In genomic region chr9:10479172-10479571, GRCh38 we compare ENCODE assay signal across 12 cellular contexts.
DNase-seq lines count a peak whose midpoint lies in the region; ATAC-seq and TF ChIP-seq lines count a peak whose summit lies in the region.
"Had no signal": no experiment of that assay in that cellular context is flagged by ENCODE, and none has a peak within 500 bp of the region (broad histone marks: within the 10 kb centered on the region; RNA-seq: fewer than 3 reads in every experiment).

No MANE protein-coding gene starts in this region.

- BruUV-seq in HCT116 (replicated peaks; lab: Mats Ljungman, UMichigan), result no TSS peak

- intact Hi-C loops in HCT116 (cut with micrococcal nuclease), result no loop called here

- peaks cover 6% of the 10 kb centered on the region; the same call in 1 of the 2 replicates for H3K9me3 ChIP-seq in AG04450 (ENCODE audit: control insufficient read depth, insufficient read depth, low read length)
- H3K9me3 ChIP-seq in HCT116 (ENCODE audit: control insufficient read depth in 1 of 2, insufficient read depth in 1 of 2, low read depth in 1 of 2, low read length in 2 of 2), result peaks cover 8 to 9% of the 10 kb centered on the region in 2 experiments; a peak in 2 of 4 replicates

- no peak overlapping the region for H3K9ac ChIP-seq in HCT116 (ENCODE audit: low read length)

- RAD21 ChIA-PET in HCT116 (lab: Charles Lee; ENCODE audit: low non-redundant PET in 1 of 2, low total read pairs in 2 of 2, uncharacterized antibody in 2 of 2, unreplicated experiment in 2 of 2), result no interaction called here

- TF ChIP-seq CTCF in AG04450 (IDR thresholded peaks at IDR 0.05; ENCODE audit: low read depth, low read length) (0 out of 2 replicates have a peak, but pooled peaks have one; percentile 12), HCT116 (IDR thresholded peaks at IDR 0.05 in 2 of 3, conservative IDR thresholded peaks at IDR 0.05 in 1 of 3; ENCODE audit: borderline replicate concordance in 1 of 3, insufficient read depth in 1 of 3, low read depth in 2 of 3, low read length in 2 of 3) (peak in 2 of 3 experiments; percentile 25 to 39; a peak in 2 of 6 replicates)

- H3K4me3 ChIP-seq in AG04450 (ENCODE audit: low read depth, low read length), result no peak overlapping the region
- H3K4me3 ChIP-seq in HCT116 (replicated peaks in 1 of 2; ENCODE audit: low read depth in 1 of 2, low read length in 2 of 2), result no peak overlapping the region

- CTCF ChIA-PET in AG04450 (lab: Charles Lee) (no interaction called here), HCT116 (lab: Charles Lee) (no interaction called here)

- H3K27me3 ChIP-seq in AG04450 (ENCODE audit: control insufficient read depth, insufficient read depth, low read length) (no peaks in the 10 kb centered on the region), HCT116 (ENCODE audit: insufficient read depth, low read length) (no peaks in the 10 kb centered on the region)

- H3K36me3 ChIP-seq in HCT116 (ENCODE audit: control insufficient read depth in 1 of 2, insufficient read depth in 2 of 2, low read length in 2 of 2), result no peaks in the 10 kb centered on the region

- POLR2A ChIA-PET in AG04450 (lab: Yijun Ruan, JAX), result no interaction called here
- POLR2A ChIA-PET in HCT116 (lab: Charles Lee), result no interaction called here

- ATAC-seq in HCT116 (no peak), SK-N-SH treated with all-trans-retinoic acid at 6 μM for 48 hours (peak; percentile 54; the same call in 1 of the 3 replicates)
- ATAC-seq: T-cell had no signal

- no peaks in the 10 kb centered on the region for H3K4me1 ChIP-seq in HCT116 (ENCODE audit: control insufficient read depth in 1 of 2, insufficient read depth in 2 of 2, low read length in 2 of 2)

- H3K27ac ChIP-seq in AG04450 (ENCODE audit: low read depth, low read length), result no peak overlapping the region
- H3K27ac ChIP-seq in HCT116 (ENCODE audit: low read depth, low read length), result no peak overlapping the region

- H3K79me2 ChIP-seq in HCT116 (ENCODE audit: insufficient read depth, low read length), result no peaks in the 10 kb centered on the region

- TF ChIP-seq POLR2A in HCT116 (IDR thresholded peaks at IDR 0.05; ENCODE audit: borderline replicate concordance, extremely low read depth, insufficient read depth, insufficient read length), result no peak

- no peak overlapping the region for H2AFZ ChIP-seq in HCT116 (ENCODE audit: low read depth, low read length, poor library complexity, severe bottlenecking)

- no peak overlapping the region for H3K4me2 ChIP-seq in HCT116 (ENCODE audit: low read length)

- no peaks in the 10 kb centered on the region for H4K20me1 ChIP-seq in HCT116 (ENCODE audit: insufficient read depth)

- H3K9me2 ChIP-seq in HCT116 (ENCODE audit: insufficient read depth), result no peaks in the 10 kb centered on the region

- DNase-seq in AG04450 (ENCODE audit: low read depth, low spot score), result no peak
- DNase-seq in HCT116 (ENCODE audit: low read depth, low spot score), result no peak
- DNase-seq in foreskin melanocyte, result peak; percentile 1
- no peak for DNase-seq in NCI-H1092 (lab: John Stamatoyannopoulos, UW)
- DNase-seq in mucosa of gallbladder (ENCODE audit: low spot score), result no peak
- no peak for DNase-seq in activated CD8-positive, alpha-beta memory T cell treated with anti-CD3 and anti-CD28 coated beads, Interleukin-2, amount 50 U/mL, for 4 hours
- DNase-seq in NCI-H2081 treated with DMSO at 0.1 percent for 48 hours (lab: John Stamatoyannopoulos, UW), result no peak
- DNase-seq: activated CD8-positive, alpha-beta memory T cell treated with anti-CD3 and anti-CD28 coated beads, Interleukin-2, amount 50 U/mL, for 48 hours; C1 segment of cervical spinal cord; NCI-H2029 treated with DMSO at 0.1 percent for 48 hours; T-cell had no signal

- no peak for TF ChIP-seq RAD21 in HCT116 (IDR thresholded peaks at IDR 0.05; ENCODE audit: low read depth)

TF ChIP-seq in HCT116, 20 proteins besides CTCF, POLR2A, EP300 and RAD21 (continues in another document):
- TF ChIP-seq CBX3 (IDR thresholded peaks at IDR 0.05; ENCODE audit: low read depth) (no peak), ZBTB33 (IDR thresholded peaks at IDR 0.05; ENCODE audit: extremely low read depth, insufficient replicate concordance, low read length) (no peak), EGR1 (IDR thresholded peaks at IDR 0.05; ENCODE audit: low read depth) (no peak), EZH2phosphoT487 (IDR thresholded peaks at IDR 0.05; ENCODE audit: borderline replicate concordance) (no peak), ZFX (IDR thresholded peaks at IDR 0.05) (no peak), SP1 (IDR thresholded peaks at IDR 0.05; ENCODE audit: low read depth) (no peak), CEBPB (IDR thresholded peaks at IDR 0.05; ENCODE audit: low read depth) (no peak)

TF ChIP-seq in SK-N-SH treated with all-trans-retinoic acid at 6 μM for 48 hours, 23 proteins besides CTCF, POLR2A, EP300 and RAD21:
- no peak for TF ChIP-seq RARB (CRISPR knock-in tag; IDR thresholded peaks at IDR 0.05)
- no peak for TF ChIP-seq OSR1 (CRISPR knock-in tag; IDR thresholded peaks at IDR 0.05)
